Comparison of ENCODE assay signal across 1 cellular context in genomic region chr6:142725024-142725770, GRCh38.
TF ChIP-seq lines count a peak whose summit lies in the region.

No MANE protein-coding gene starts in this region.

TF ChIP-seq in H1, 55 proteins besides CTCF, POLR2A, EP300 and RAD21:
- TF ChIP-seq RXRA (IDR thresholded peaks at IDR 0.05; ENCODE audit: insufficient read depth, low read depth, low read length), result no peak
- no peak for TF ChIP-seq KDM1A (IDR thresholded peaks at IDR 0.05; ENCODE audit: borderline replicate concordance, low read length)
